23 cellular contexts compared by ENCODE assay signal in the genomic region with DNA sequence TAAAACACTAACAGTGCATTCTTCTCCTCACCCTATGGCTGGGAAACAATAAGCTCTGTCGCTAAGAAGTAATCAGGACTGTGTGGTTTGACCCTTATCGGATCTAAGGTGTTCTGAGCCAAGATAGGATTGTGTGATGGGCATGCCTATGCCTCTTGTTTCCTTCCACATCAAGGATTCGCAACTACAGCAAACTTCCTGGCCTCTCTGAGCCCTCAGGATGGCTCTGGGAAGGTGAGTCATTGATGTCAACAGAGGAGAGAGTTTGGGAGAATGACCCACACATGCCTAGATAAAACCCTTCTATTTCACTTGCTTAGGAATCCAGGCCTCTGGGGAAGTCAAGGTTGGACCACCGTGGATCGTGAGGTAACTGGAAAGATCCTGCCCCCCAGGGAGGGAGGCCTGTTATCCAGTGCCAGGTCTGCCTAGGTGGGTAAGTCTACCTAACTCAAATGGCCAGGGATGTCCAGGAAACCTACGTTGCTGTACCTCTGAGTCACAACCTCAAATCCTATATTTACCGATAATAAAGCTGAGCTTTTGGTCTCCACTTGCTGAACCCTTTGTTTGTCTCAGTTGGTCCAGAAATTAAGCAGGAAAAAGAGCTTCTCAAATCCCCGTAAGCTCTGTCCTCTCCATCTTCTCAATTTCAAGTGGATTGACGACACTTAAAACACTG. TPM values are rescaled to one million over a fixed set of nuclear protein-coding genes. Genes with fewer than 3 reads are reported as not detected.
DNase-seq lines count a peak whose midpoint lies in the region; ATAC-seq and TF ChIP-seq lines count a peak whose summit lies in the region.
"Had no signal": no experiment of that assay in that cellular context is flagged by ENCODE, and none has a peak within 500 bp of the region (broad histone marks: within the 10 kb centered on the region; RNA-seq: fewer than 3 reads in every experiment).

No MANE protein-coding gene starts in this region.

- no peak overlapping the region for H3K27ac Mint-ChIP-seq in Caco-2 (ENCODE audit: unreplicated experiment)
- H3K27ac Mint-ChIP-seq: activated naive CD4-positive, alpha-beta T cell treated with anti-CD3 and anti-CD28 coated beads, Interleukin-2, amount 50 U/mL, for 72 hours; CD4-positive, CD25-positive, alpha-beta regulatory T cell; dendritic cell treated with granulocyte-macrophage colony-stimulating factor and Interleukin-4, amounts not matched to agents 40 ng/mL and 50 ng/mL, for 4 days had no signal

- H3K9me3 Mint-ChIP-seq in Caco-2 (ENCODE audit: unreplicated experiment), result no peaks in the 10 kb centered on the region
- H3K9me3 Mint-ChIP-seq: activated naive CD4-positive, alpha-beta T cell treated with anti-CD3 and anti-CD28 coated beads, Interleukin-2, amount 50 U/mL, for 72 hours; CD4-positive, CD25-positive, alpha-beta regulatory T cell; dendritic cell treated with granulocyte-macrophage colony-stimulating factor and Interleukin-4, amounts not matched to agents 40 ng/mL and 50 ng/mL, for 4 days had no signal

- H3K4me3 ChIP-seq in HUES64 (ENCODE audit: low read length) (no peak overlapping the region), mammary epithelial cell (replicated peaks in 1 of 3; ENCODE audit: insufficient read depth in 1 of 3, low read depth in 2 of 3, low read length in 3 of 3) (no peak overlapping the region), Caco-2 (ENCODE audit: low read depth, low read length) (no peak overlapping the region), upper lobe of left lung (no peak overlapping the region)
- H3K4me3 ChIP-seq: body of pancreas, gastroesophageal sphincter, left ventricle myocardium inferior, MG63, SJSA1, vagina had no signal

- in situ Hi-C loops in mammary epithelial cell (cut with MboI; ENCODE audit: low sequenced_read_pairs in 2 of 2), result no loop called here

- TF ChIP-seq EP300 in upper lobe of left lung (IDR thresholded peaks at IDR 0.05), result no peak

- H3K4me1 Mint-ChIP-seq in Caco-2 (ENCODE audit: low read depth, unreplicated experiment), result no peaks in the 10 kb centered on the region

- no peaks in the 10 kb centered on the region for H3K27me3 Mint-ChIP-seq in Caco-2 (ENCODE audit: insufficient read depth, unreplicated experiment)
- H3K27me3 Mint-ChIP-seq: CD4-positive, CD25-positive, alpha-beta regulatory T cell; dendritic cell treated with granulocyte-macrophage colony-stimulating factor and Interleukin-4, amounts not matched to agents 40 ng/mL and 50 ng/mL, for 4 days had no signal

- H3K9me3 ChIP-seq in HUES64 (ENCODE audit: insufficient read depth, low read depth, low read length) (no peaks in the 10 kb centered on the region), mammary epithelial cell (replicated peaks; ENCODE audit: insufficient read depth, low read length) (no peaks in the 10 kb centered on the region), Caco-2 (no peaks in the 10 kb centered on the region), upper lobe of left lung (no peaks in the 10 kb centered on the region)
- H3K9me3 ChIP-seq: body of pancreas, gastroesophageal sphincter, left ventricle myocardium inferior, MG63, SJSA1, vagina had no signal

- H3K9ac ChIP-seq in HUES64 (ENCODE audit: low read depth, low read length), result no peak overlapping the region
- no peak overlapping the region for H3K9ac ChIP-seq in mammary epithelial cell (ENCODE audit: insufficient read depth, low read length)

- peak overlapping the region; percentile 33 for H3K4me2 ChIP-seq in mammary epithelial cell (ENCODE audit: insufficient read depth, low read depth, low read length)

- POLR2A ChIA-PET in Caco-2 (lab: Charles Lee), result no interaction called here

- H3K27me3 ChIP-seq in HUES64 (ENCODE audit: insufficient read depth, low read length) (no peaks in the 10 kb centered on the region), mammary epithelial cell (ENCODE audit: insufficient read depth, low read length) (no peaks in the 10 kb centered on the region), Caco-2 (replicated peaks; ENCODE audit: control insufficient read depth, insufficient read depth, low read length) (no peaks in the 10 kb centered on the region), upper lobe of left lung (no peaks in the 10 kb centered on the region)
- H3K27me3 ChIP-seq: body of pancreas, gastroesophageal sphincter, MG63, SJSA1, vagina had no signal

- no peak for ATAC-seq in upper lobe of left lung (ENCODE audit: low FRiP score in 2 of 2)
- ATAC-seq in HG02840 (IDR thresholded peaks at IDR 0.05; ENCODE audit: low FRiP score, unreplicated experiment), result no peak
- ATAC-seq: activated naive CD4-positive, alpha-beta T cell treated with anti-CD3 and anti-CD28 coated beads, Interleukin-2, amount 50 U/mL, for 72 hours; body of pancreas; gastroesophageal sphincter had no signal

- H4K20me1 ChIP-seq in mammary epithelial cell (ENCODE audit: insufficient read depth, low read length), result no peaks in the 10 kb centered on the region

- H3K27ac ChIP-seq in HUES64 (ENCODE audit: low read depth, low read length) (0 out of 2 replicates have a peak overlapping the region, but pooled peaks have one; percentile 18), mammary epithelial cell (ENCODE audit: insufficient read depth, low read depth, low read length) (no peak overlapping the region), upper lobe of left lung (no peak overlapping the region)
- H3K27ac ChIP-seq: body of pancreas, epithelial cell of prostate, gastroesophageal sphincter, left ventricle myocardium inferior, SJSA1, vagina had no signal

- intact Hi-C loops in mammary epithelial cell (cut with micrococcal nuclease) (no loop called here), Caco-2 (cut with micrococcal nuclease; ENCODE audit: unreplicated experiment) (no loop called here)

- H3K36me3 ChIP-seq in HUES64 (ENCODE audit: insufficient read depth, low read length) (no peaks in the 10 kb centered on the region), mammary epithelial cell (ENCODE audit: insufficient read depth, low read length) (no peaks in the 10 kb centered on the region), Caco-2 (ENCODE audit: control insufficient read depth, insufficient read depth, low read length) (no peaks in the 10 kb centered on the region), upper lobe of left lung (no peaks in the 10 kb centered on the region)
- H3K36me3 ChIP-seq: gastroesophageal sphincter, left ventricle myocardium inferior, MG63, SJSA1, vagina had no signal

- CTCF ChIA-PET in mammary epithelial cell (lab: Charles Lee; ENCODE audit: low non-redundant PET) (interaction anchor here (0.5 to 0.6 kb wide), 2 partner anchors 56 to 265 kb away, joined by 3 to 8 read pairs; no protein-coding TSS in a partner anchor), Caco-2 (lab: Charles Lee) (no interaction called here)

- no peak for TF ChIP-seq POLR2A in upper lobe of left lung (IDR thresholded peaks at IDR 0.05)

- H2AFZ ChIP-seq in mammary epithelial cell (ENCODE audit: low read depth, low read length), result no peak overlapping the region

- BruUV-seq in mammary epithelial cell (replicated peaks; lab: Mats Ljungman, UMichigan) (no TSS peak), Caco-2 (replicated peaks; lab: Mats Ljungman, UMichigan) (no TSS peak)

- WGBS in HUES64, result 83% methylated on average over 9 of the region's 9 CpGs
- 76% methylated on average over 9 of the region's 9 CpGs for WGBS in mammary epithelial cell (ENCODE audit: low coverage, missing lambda C conversion rate)
- 86 to 92% methylated on average over 9 of the region's 9 CpGs for WGBS in upper lobe of left lung, 2 donors

- dilution Hi-C loops in mammary epithelial cell (cut with HindIII; ENCODE audit: low sequenced_read_pairs), result no loop called here

- no peaks in the 10 kb centered on the region for H3K36me3 Mint-ChIP-seq in Caco-2 (ENCODE audit: insufficient read depth, unreplicated experiment)
- H3K36me3 Mint-ChIP-seq: CD4-positive, CD25-positive, alpha-beta regulatory T cell had no signal

- H3K79me2 ChIP-seq in mammary epithelial cell (ENCODE audit: insufficient read depth, low read length), result no peaks in the 10 kb centered on the region

- DNase-seq in EL, result peak; percentile 30
- peak; percentile 71 for DNase-seq in mammary epithelial cell
- peak; percentile 22 for DNase-seq in kidney tubule cell (ENCODE audit: low spot score)
- no peak for DNase-seq in globus pallidus (ENCODE audit: low spot score)
- DNase-seq in Caco-2, result no peak
- no peak for DNase-seq in upper lobe of left lung
- DNase-seq: activated CD4-positive, CD25-positive, alpha-beta regulatory T cell; activated T-cell treated with anti-CD3 and anti-CD28 coated beads, Interleukin-2, amount 50 U/mL, for 48 hours; body of pancreas; CD4-positive, CD25-positive, alpha-beta regulatory T cell; left ventricle myocardium inferior; MG63; NCI-H1436; stimulated activated CD4-positive, alpha-beta T cell treated with anti-CD3 and anti-CD28 coated beads, Interleukin-4, amount 100 ng/mL, for 4 hours; T-helper 2 cell had no signal

- no peak for TF ChIP-seq CTCF in mammary epithelial cell (conservative IDR thresholded peaks at IDR 0.05 in 1 of 2, IDR thresholded peaks at IDR 0.05 in 1 of 2; ENCODE audit: extremely low read depth in 1 of 2, insufficient read depth in 1 of 2, low read depth in 1 of 2, low read length in 2 of 2)
- TF ChIP-seq CTCF in Caco-2 (IDR thresholded peaks at IDR 0.05; ENCODE audit: insufficient read depth in 1 of 2, low read depth in 1 of 2, low read length in 1 of 2, severe bottlenecking in 1 of 2, unreplicated experiment in 1 of 2), result no peak
- no peak for TF ChIP-seq CTCF in upper lobe of left lung (IDR thresholded peaks at IDR 0.05)

- H3K4me1 ChIP-seq in HUES64 (ENCODE audit: insufficient read depth, low read length), result peaks cover 6% of the 10 kb centered on the region; the same call in 1 of the 2 replicates
- H3K4me1 ChIP-seq in mammary epithelial cell (ENCODE audit: insufficient read depth, low read length), result peaks cover 11% of the 10 kb centered on the region
- no peaks in the 10 kb centered on the region for H3K4me1 ChIP-seq in Caco-2
- H3K4me1 ChIP-seq in upper lobe of left lung, result no peaks in the 10 kb centered on the region
- H3K4me1 ChIP-seq: body of pancreas, gastroesophageal sphincter, left ventricle myocardium inferior, vagina had no signal

- H3K4me3 Mint-ChIP-seq in Caco-2 (ENCODE audit: unreplicated experiment), result no peak overlapping the region
- H3K4me3 Mint-ChIP-seq: CD4-positive, CD25-positive, alpha-beta regulatory T cell; dendritic cell treated with granulocyte-macrophage colony-stimulating factor and Interleukin-4, amounts not matched to agents 40 ng/mL and 50 ng/mL, for 4 days had no signal

RNA-seq across cellular contexts. Expression of gene TIAM1, which starts 27.4 kb away (rescaled TPM):
- 20.6 TPM for polyA plus RNA-seq in HUES64 (2013, experiment 1 of 2)
- 24.5 TPM for polyA plus RNA-seq in HUES64 (2013, experiment 2 of 2)
- total RNA-seq in mammary epithelial cell (10 to 100 TPM; 14.7 to 27.7 TPM), Caco-2 (2022) (5.2 and 5.5 TPM in 2 replicates), upper lobe of left lung (10 to 100 TPM; 13.4 to 32.1 (median 19.5) TPM)
- 13.0 TPM for polyA plus RNA-seq in mammary epithelial cell
- polyA minus RNA-seq in mammary epithelial cell, result 28.0 TPM

Comparison
In these comparisons a context has a peak if more than half of its experiments do, and no peak if none do; other contexts are left out.
1. DNase-seq: peak in EL (single experiment), mammary epithelial cell (single experiment) and kidney tubule cell (single experiment); none in globus pallidus (single experiment), Caco-2 (0 of 2) and upper lobe of left lung (0 of 2).